Comparison of ENCODE assay signal across 1 cellular context in genomic region chr11:62025429-62026105, GRCh38.
A peak's percentile ranks its signal among the peaks of the same experiment; 100 is the strongest.
TF ChIP-seq lines count a peak whose summit lies in the region.

No MANE protein-coding gene starts in this region.

TF ChIP-seq in A549, 52 proteins besides CTCF, POLR2A, EP300 and RAD21 (continued from another document):
- TF ChIP-seq MYC (IDR thresholded peaks at IDR 0.05; ENCODE audit: borderline replicate concordance, low read length) (no peak), ZNF302 (CRISPR knock-in tag; IDR thresholded peaks at IDR 0.05) (no peak), HMGXB4 (CRISPR knock-in tag; IDR thresholded peaks at IDR 0.05; ENCODE audit: borderline replicate concordance) (no peak), NR3C1 (IDR thresholded peaks at IDR 0.05) (no peak), SMC3 (IDR thresholded peaks at IDR 0.05) (no peak; the same call in 1 of the 3 replicates), BHLHE40 (IDR thresholded peaks at IDR 0.05; ENCODE audit: low read depth, low read length) (peak; percentile 40; the same call in 1 of the 2 replicates), ZSCAN20 (CRISPR knock-in tag; IDR thresholded peaks at IDR 0.05) (0 out of 2 replicates have a peak, but pooled peaks have one; percentile 27), ZFP36 (IDR thresholded peaks at IDR 0.05; ENCODE audit: borderline replicate concordance, partially characterized antibody) (no peak), CBX8 (IDR thresholded peaks at IDR 0.05) (no peak), RNF2 (IDR thresholded peaks at IDR 0.05; ENCODE audit: borderline replicate concordance, low read depth) (no peak), ESRRA (IDR thresholded peaks at IDR 0.05; ENCODE audit: borderline replicate concordance, low read length) (no peak), HOXB13 (CRISPR knock-in tag; IDR thresholded peaks at IDR 0.05; ENCODE audit: low read depth) (peak; percentile 34; the same call in 1 of the 2 replicates), PHF8 (IDR thresholded peaks at IDR 0.05; ENCODE audit: borderline replicate concordance, low read depth) (no peak), PBX3 (IDR thresholded peaks at IDR 0.05) (no peak), HOXA7 (CRISPR knock-in tag; IDR thresholded peaks at IDR 0.05) (no peak), REST (IDR thresholded peaks at IDR 0.05) (no peak), NFE2L2 (conservative IDR thresholded peaks at IDR 0.05; ENCODE audit: low read length) (no peak), FOSB (CRISPR knock-in tag; IDR thresholded peaks at IDR 0.05) (no peak), EHMT2 (IDR thresholded peaks at IDR 0.05; ENCODE audit: low read depth) (no peak), MAX (IDR thresholded peaks at IDR 0.05) (peak; percentile 78), RCOR1 (IDR thresholded peaks at IDR 0.05; ENCODE audit: low read depth, low read length) (no peak), ZC3H11A (IDR thresholded peaks at IDR 0.05) (no peak), RFX5 (IDR thresholded peaks at IDR 0.05) (no peak), E2F6 (IDR thresholded peaks at IDR 0.05; ENCODE audit: borderline replicate concordance, low read depth) (no peak; the same call in 1 of the 2 replicates), HEYL (CRISPR knock-in tag; IDR thresholded peaks at IDR 0.05) (peak; percentile 59; the same call in 1 of the 2 replicates), CEBPB (IDR thresholded peaks at IDR 0.05) (peak; percentile 83 to 86), ELK1 (IDR thresholded peaks at IDR 0.05; ENCODE audit: low read depth, low read length) (no peak), CBX2 (IDR thresholded peaks at IDR 0.05; ENCODE audit: borderline replicate concordance, low read depth) (no peak), BCL3 (IDR thresholded peaks at IDR 0.05) (no peak), MAZ (IDR thresholded peaks at IDR 0.05; ENCODE audit: borderline replicate concordance, low read depth, low read length) (no peak), HES2 (IDR thresholded peaks at IDR 0.05) (no peak), MAFK (IDR thresholded peaks at IDR 0.05; ENCODE audit: partially characterized antibody) (peak; percentile 89), FOSL2 (IDR thresholded peaks at IDR 0.05) (peak; percentile 66; the same call in 1 of the 2 replicates), FOSL2 (CRISPR knock-in tag; IDR thresholded peaks at IDR 0.05) (peak; percentile 86), EHF (CRISPR knock-in tag; IDR thresholded peaks at IDR 0.05) (no peak), FOXS1 (CRISPR knock-in tag; IDR thresholded peaks at IDR 0.05) (no peak), TP53 (CRISPR knock-in tag; IDR thresholded peaks at IDR 0.05) (no peak), CHD2 (IDR thresholded peaks at IDR 0.05; ENCODE audit: low read length, partially characterized antibody) (no peak), RARB (CRISPR knock-in tag; IDR thresholded peaks at IDR 0.05) (no peak), TFCP2L1 (CRISPR knock-in tag; IDR thresholded peaks at IDR 0.05) (no peak), JUN (IDR thresholded peaks at IDR 0.05) (peak; percentile 80 to 83; a peak in 3 of 5 replicates), USF2 (IDR thresholded peaks at IDR 0.05) (no peak), KDM1A (IDR thresholded peaks at IDR 0.05; ENCODE audit: low read depth) (no peak), GATA3 (IDR thresholded peaks at IDR 0.05; ENCODE audit: borderline replicate concordance) (peak; percentile 30; the same call in 1 of the 2 replicates), KDM5A (IDR thresholded peaks at IDR 0.05) (no peak), NPAS2 (CRISPR knock-in tag; IDR thresholded peaks at IDR 0.05; ENCODE audit: borderline replicate concordance) (no peak), JUNB (IDR thresholded peaks at IDR 0.05) (peak; percentile 75), POLR2AphosphoS2 (conservative IDR thresholded peaks at IDR 0.05; ENCODE audit: low read length) (no peak), HOXB5 (CRISPR knock-in tag; IDR thresholded peaks at IDR 0.05) (0 out of 2 replicates have a peak, but pooled peaks have one; percentile 8)
